Comparison of ENCODE assay signal across 9 cellular contexts in genomic region chr2:28620801-28621171, GRCh38.
DNase-seq lines count a peak whose midpoint lies in the region; ATAC-seq and TF ChIP-seq lines count a peak whose summit lies in the region.
"Had no signal": no experiment of that assay in that cellular context is flagged by ENCODE, and none has a peak within 500 bp of the region (broad histone marks: within the 10 kb centered on the region; RNA-seq: fewer than 3 reads in every experiment).

No MANE protein-coding gene starts in this region.

- no peaks in the 10 kb centered on the region for H3K36me3 ChIP-seq in mammary epithelial cell (ENCODE audit: insufficient read depth, low read length)
- H3K36me3 ChIP-seq in naive thymus-derived CD4-positive, alpha-beta T cell (ENCODE audit: control insufficient read depth in 2 of 3, insufficient read depth in 3 of 3, low read length in 3 of 3) = no peaks in the 10 kb centered on the region
- H3K36me3 ChIP-seq in transverse colon = no peaks in the 10 kb centered on the region
- H3K36me3 ChIP-seq: cardiac muscle cell had no signal

- TF ChIP-seq CTCF in mammary epithelial cell (conservative IDR thresholded peaks at IDR 0.05 in 1 of 2, IDR thresholded peaks at IDR 0.05 in 1 of 2; ENCODE audit: extremely low read depth in 1 of 2, insufficient read depth in 1 of 2, low read depth in 1 of 2, low read length in 2 of 2) (no peak), transverse colon (IDR thresholded peaks at IDR 0.05) (no peak)

- no peaks in the 10 kb centered on the region for H4K20me1 ChIP-seq in mammary epithelial cell (ENCODE audit: insufficient read depth, low read length)

- peaks cover 0 to 95% (median 59%) of the 10 kb centered on the region in 7 donors for H3K4me1 Mint-ChIP-seq in naive thymus-derived CD4-positive, alpha-beta T cell

- TF ChIP-seq POLR2A in transverse colon (IDR thresholded peaks at IDR 0.05) = no peak

- no peak overlapping the region for H3K4me2 ChIP-seq in mammary epithelial cell (ENCODE audit: insufficient read depth, low read depth, low read length)

- no peaks in the 10 kb centered on the region for H3K79me2 ChIP-seq in mammary epithelial cell (ENCODE audit: insufficient read depth, low read length)

- no peaks in the 10 kb centered on the region for H3K27me3 Mint-ChIP-seq in naive thymus-derived CD4-positive, alpha-beta T cell

- H3K9me3 Mint-ChIP-seq in naive thymus-derived CD4-positive, alpha-beta T cell = peaks cover 0 to 7% (median 0%) of the 10 kb centered on the region in 11 donors

- H3K27me3 ChIP-seq in mammary epithelial cell (ENCODE audit: insufficient read depth, low read length) (no peaks in the 10 kb centered on the region), transverse colon (no peaks in the 10 kb centered on the region)
- H3K27me3 ChIP-seq in naive thymus-derived CD4-positive, alpha-beta T cell (ENCODE audit: control insufficient read depth in 2 of 2, insufficient read depth in 2 of 2, low read length in 2 of 2) = no peaks in the 10 kb centered on the region
- H3K27me3 ChIP-seq: cardiac muscle cell had no signal

- TF ChIP-seq EP300 in transverse colon (IDR thresholded peaks at IDR 0.05; ENCODE audit: low read depth) = no peak

- H2AFZ ChIP-seq in mammary epithelial cell (ENCODE audit: low read depth, low read length) = no peak overlapping the region

- no TSS peak for BruUV-seq in mammary epithelial cell (replicated peaks; lab: Mats Ljungman, UMichigan)

- no peak overlapping the region for H3K9ac ChIP-seq in mammary epithelial cell (ENCODE audit: insufficient read depth, low read length)

- no peaks in the 10 kb centered on the region for H3K9me3 ChIP-seq in mammary epithelial cell (replicated peaks; ENCODE audit: insufficient read depth, low read length)
- H3K9me3 ChIP-seq in naive thymus-derived CD4-positive, alpha-beta T cell (ENCODE audit: control insufficient read depth in 2 of 3, low read length in 3 of 3) = no peaks in the 10 kb centered on the region
- H3K9me3 ChIP-seq in transverse colon = no peaks in the 10 kb centered on the region

- no peak for ATAC-seq in naive thymus-derived CD4-positive, alpha-beta T cell
- ATAC-seq in GM21447 (IDR thresholded peaks at IDR 0.05; ENCODE audit: unreplicated experiment) = no peak

- peak overlapping the region; percentile 65 for H3K27ac ChIP-seq in mammary epithelial cell (ENCODE audit: insufficient read depth, low read depth, low read length)
- H3K27ac ChIP-seq in naive thymus-derived CD4-positive, alpha-beta T cell (ENCODE audit: low read depth, low read length) = peak overlapping the region; percentile 95
- peak overlapping the region; percentile 85 to 91 (median 88) for H3K27ac ChIP-seq in transverse colon

- CTCF ChIA-PET in mammary epithelial cell (lab: Charles Lee; ENCODE audit: low non-redundant PET) = no interaction called here
- CTCF ChIA-PET in naive thymus-derived CD4-positive, alpha-beta T cell (lab: Charles Lee) = interaction anchor here (1.1 to 1.4 kb wide), 3 partner anchors 26 to 33 kb away, joined by 3 to 13 read pairs (median 5); no protein-coding TSS in a partner anchor

- DNase-seq in activated effector memory CD4-positive, alpha-beta T cell treated with anti-CD3 and anti-CD28 coated beads, Interleukin-2, amount 50 U/mL, for 16 hours = peak; percentile 61
- DNase-seq in activated effector memory CD4-positive, alpha-beta T cell treated with Interleukin-2 at 50 U/mL for 16 hours = no peak
- no peak for DNase-seq in mammary epithelial cell
- DNase-seq in naive thymus-derived CD4-positive, alpha-beta T cell = no peak
- DNase-seq in transverse colon = no peak
- DNase-seq in amygdala (lab: John Stamatoyannopoulos, UW) = no peak
- DNase-seq in NCI-H1105 treated with DMSO at 0.1 percent for 48 hours (lab: John Stamatoyannopoulos, UW) = no peak

- peak overlapping the region in 9 of 10 donors; percentile 64 to 86 (median 79) for H3K4me3 Mint-ChIP-seq in naive thymus-derived CD4-positive, alpha-beta T cell

- 96% methylated on average over 4 of the region's 4 CpGs for WGBS in mammary epithelial cell (ENCODE audit: low coverage, missing lambda C conversion rate)
- WGBS in transverse colon (ENCODE audit: low coverage in 1 of 2), 2 donors = 96 to 100% methylated on average over 1 to 4 of the region's 4 CpGs

- H3K27ac Mint-ChIP-seq in naive thymus-derived CD4-positive, alpha-beta T cell = peak overlapping the region in 5 of 9 donors; percentile 93 to 100 (median 100)

- POLR2A ChIA-PET in naive thymus-derived CD4-positive, alpha-beta T cell (lab: Charles Lee) = interaction anchor here (0.6 to 5.6 kb wide), 7 partner anchors 8 to 130 kb away, joined by 3 to 53 read pairs (median 13); partner anchors contain the start of gene PPP1CB

- H3K36me3 Mint-ChIP-seq in naive thymus-derived CD4-positive, alpha-beta T cell = peaks cover 0 to 6% (median 0%) of the 10 kb centered on the region in 5 donors

- H3K4me3 ChIP-seq in mammary epithelial cell (replicated peaks in 1 of 3; ENCODE audit: insufficient read depth in 1 of 3, low read depth in 2 of 3, low read length in 3 of 3) = no peak overlapping the region
- H3K4me3 ChIP-seq in naive thymus-derived CD4-positive, alpha-beta T cell (ENCODE audit: low read length) = peak overlapping the region; percentile 40
- no peak overlapping the region for H3K4me3 ChIP-seq in transverse colon
- H3K4me3 ChIP-seq: cardiac muscle cell had no signal

- intact Hi-C loops in mammary epithelial cell (cut with micrococcal nuclease) = no loop called here
- intact Hi-C loops in naive thymus-derived CD4-positive, alpha-beta T cell (cut with micrococcal nuclease) = loop anchor here (1.0 to 10.0 kb wide), 7 partner anchors 7 to 1524 kb away; partner anchors contain the start of genes PPP1CB (in 2 of the 2), FOSL2 (in 1 of the 2) and YPEL5 (in 1 of the 2)
- intact Hi-C loops in transverse colon (cut with DNase I; ENCODE audit: low total_unique reads) = no loop called here

- H3K4me1 ChIP-seq in mammary epithelial cell (ENCODE audit: insufficient read depth, low read length) (peaks cover 22% of the 10 kb centered on the region), transverse colon (peaks cover 37 to 62% (median 54%) of the 10 kb centered on the region in 4 donors)
- peaks cover 43 to 91% of the 10 kb centered on the region in 2 donors for H3K4me1 ChIP-seq in naive thymus-derived CD4-positive, alpha-beta T cell (ENCODE audit: control insufficient read depth in 2 of 2, insufficient read depth in 2 of 2, low read length in 2 of 2)

- dilution Hi-C loops in mammary epithelial cell (cut with HindIII; ENCODE audit: low sequenced_read_pairs) = no loop called here

- in situ Hi-C loops in mammary epithelial cell (cut with MboI; ENCODE audit: low sequenced_read_pairs in 2 of 2) = no loop called here
- in situ Hi-C loops in transverse colon (cut with MboI; ENCODE audit: low pct_ligation_motif_present in 1 of 4, low pct_unique_long_range_greater_than_20kb in 1 of 4, low sequenced_read_pairs in 3 of 4) = loop anchor here in 1 of 4 donors (10.0 kb wide), 1 partner anchor 134 kb away; the partner anchor contains the start of gene PPP1CB

Comparison
In these comparisons a context has a peak if more than half of its experiments do, and no peak if none do; other contexts are left out.
1. intact Hi-C loops: an anchor here in naive thymus-derived CD4-positive, alpha-beta T cell (1.0 to 10.0 kb wide); none called in mammary epithelial cell and transverse colon.